8 cellular contexts compared by ENCODE assay signal in the genomic region with DNA sequence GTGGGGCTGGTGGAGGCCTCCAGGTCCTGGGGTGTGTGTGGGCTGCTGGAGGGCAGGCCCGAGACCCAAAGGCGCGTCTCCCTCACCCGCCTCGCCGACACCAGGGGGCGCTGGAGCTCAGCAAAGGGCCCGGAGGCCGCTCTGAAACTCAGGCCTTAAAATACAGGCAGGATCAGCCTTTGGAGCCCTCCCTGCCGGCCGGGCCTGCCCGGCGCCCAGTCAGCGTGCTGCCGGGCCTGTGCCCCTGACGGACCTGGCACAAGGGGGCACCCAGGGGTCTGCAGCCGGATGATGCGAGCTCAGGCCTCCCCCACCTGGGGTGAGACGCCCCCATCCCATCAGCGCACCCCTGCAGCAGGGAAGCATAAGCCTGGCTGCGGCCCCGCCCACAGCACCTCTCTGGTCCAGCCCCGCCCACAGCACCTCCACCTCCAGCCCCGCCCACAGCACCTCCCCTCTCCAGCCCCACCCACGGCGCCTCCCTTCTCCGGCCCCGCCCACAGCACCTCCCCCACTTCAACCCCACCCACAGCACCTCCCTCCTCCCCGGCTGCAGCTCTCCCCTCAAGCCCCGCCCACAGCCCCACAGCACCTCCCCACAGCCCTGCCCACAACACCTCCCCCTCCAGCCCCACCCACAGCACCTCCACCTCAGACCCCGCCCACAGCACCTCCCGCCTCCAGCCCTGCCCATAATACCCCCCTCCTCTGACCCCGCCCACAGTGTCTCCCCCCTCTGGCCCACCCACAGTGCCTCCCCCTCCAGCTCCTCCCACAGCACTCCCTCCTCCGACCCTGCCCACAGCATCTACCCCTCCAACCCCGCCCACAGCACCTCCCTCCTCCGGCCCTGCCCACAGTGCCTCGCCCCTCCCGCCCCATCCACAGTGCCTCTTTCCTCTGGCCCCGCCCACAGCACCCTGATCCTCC.
DNase-seq lines count a peak whose midpoint lies in the region; ATAC-seq lines count a peak whose summit lies in the region.

No MANE protein-coding gene starts in this region.

- DNase-seq in GM19238 (ENCODE audit: insufficient read length, low spot score), result peak; percentile 35
- DNase-seq in NCI-H345 (lab: John Stamatoyannopoulos, UW), result peak; percentile 97
- DNase-seq in activated CD4-positive, alpha-beta T cell treated with anti-CD3 and anti-CD28 coated beads, Interleukin-2, amount 50 U/mL, for 4 hours, result peak; percentile 62 to 68
- DNase-seq in dedifferentiated amniotic fluid mesenchymal stem cell (ENCODE audit: extremely low spot score), result peak; percentile 78
- DNase-seq in left lobe of liver (ENCODE audit: low spot score), result peak; percentile 96
- DNase-seq in stimulated activated CD4-positive, alpha-beta T cell treated with anti-CD3 and anti-CD28 coated beads, Interleukin-2, amount 100 ng/mL, for 4 hours (ENCODE audit: low read depth), result peak; percentile 56

- ATAC-seq in left lobe of liver, result peak; percentile 81
- no peak for ATAC-seq in HG03139 (IDR thresholded peaks at IDR 0.05; ENCODE audit: unreplicated experiment)
- ATAC-seq in GM18909 (IDR thresholded peaks at IDR 0.05; ENCODE audit: poor library complexity, unreplicated experiment), result no peak

Comparison
In these comparisons a context has a peak if more than half of its experiments do, and no peak if none do; other contexts are left out.
1. DNase-seq: peak in every context shown above with its lines; median percentile 97 in NCI-H345; 96 in left lobe of liver; 78 in dedifferentiated amniotic fluid mesenchymal stem cell; 65 in activated CD4-positive, alpha-beta T cell treated with anti-CD3 and anti-CD28 coated beads, Interleukin-2, amount 50 U/mL, for 4 hours; 56 in stimulated activated CD4-positive, alpha-beta T cell treated with anti-CD3 and anti-CD28 coated beads, Interleukin-2, amount 100 ng/mL, for 4 hours; 35 in GM19238.